In the genomic region with DNA sequence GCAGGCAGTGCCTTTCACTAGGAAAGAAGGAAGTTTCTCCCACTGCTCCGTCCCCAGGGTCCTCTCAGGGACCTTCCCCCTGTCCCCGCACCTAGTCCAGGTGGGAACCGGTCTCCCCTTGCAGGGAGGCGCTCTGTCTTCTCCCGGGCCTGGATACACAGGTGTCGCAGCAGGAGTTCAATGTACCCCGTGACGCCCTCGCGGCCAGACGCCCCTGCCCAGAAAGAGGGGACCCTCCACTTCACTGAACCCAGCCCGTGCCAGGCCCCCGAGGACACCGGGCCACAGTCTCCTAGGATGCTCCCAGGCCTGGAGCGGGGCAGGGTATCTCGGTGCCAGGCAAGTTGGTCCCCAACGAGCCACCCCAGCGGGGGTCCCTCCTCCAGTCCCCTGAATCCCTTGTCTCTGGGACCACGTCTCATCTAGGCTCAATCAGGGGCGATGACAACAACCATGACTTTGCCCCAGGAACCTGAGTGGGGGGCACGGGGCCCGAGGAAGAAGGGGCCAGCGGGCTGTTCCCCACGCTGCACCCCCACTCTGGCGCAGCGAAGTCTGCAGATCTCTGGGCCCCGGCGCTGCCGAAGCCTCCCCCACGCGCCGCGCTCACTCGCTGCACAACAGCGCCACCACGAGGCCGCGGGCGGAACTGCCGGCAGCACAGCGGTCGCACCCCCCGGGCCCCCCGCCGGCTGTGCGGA, we compare ENCODE assay signal across 8 cellular contexts.
A peak's percentile ranks its signal among the peaks of the same experiment; 100 is the strongest.
DNase-seq lines count a peak whose midpoint lies in the region; ATAC-seq, FAIRE-seq and TF ChIP-seq lines count a peak whose summit lies in the region.

No MANE protein-coding gene starts in this region.

- TF ChIP-seq CTCF in bronchial epithelial cell (IDR thresholded peaks at IDR 0.05; ENCODE audit: insufficient read depth, low read length, severe bottlenecking): peak; percentile 77

- no peaks in the 10 kb centered on the region for H3K36me3 ChIP-seq in bronchial epithelial cell (ENCODE audit: control insufficient read depth, insufficient read depth, low read length)

- ATAC-seq in GM21576 (IDR thresholded peaks at IDR 0.05; ENCODE audit: unreplicated experiment) (no peak), HG03571 (IDR thresholded peaks at IDR 0.05; ENCODE audit: unreplicated experiment) (no peak)

- no peak for TF ChIP-seq EP300 in Ishikawa (IDR thresholded peaks at IDR 0.05; ENCODE audit: borderline replicate concordance)

- no peak overlapping the region for H3K4me3 ChIP-seq in bronchial epithelial cell (ENCODE audit: low read depth, low read length)

- no peak for FAIRE-seq in bronchial epithelial cell (lab: Jason Lieb, UNC)

- peak; percentile 63 for TF ChIP-seq RAD21 in Ishikawa (IDR thresholded peaks at IDR 0.05; ENCODE audit: low read depth)

- H3K27me3 ChIP-seq in bronchial epithelial cell (ENCODE audit: control insufficient read depth, insufficient read depth, low read length): no peaks in the 10 kb centered on the region

- DNase-seq in COLO829 (ENCODE audit: low spot score): peak; percentile 78
- DNase-seq in activated CD4-positive, CD25-positive, alpha-beta regulatory T cell (lab: John Stamatoyannopoulos, UW): peak; percentile 28 to 48 (median 42)
- no peak for DNase-seq in bronchial epithelial cell (ENCODE audit: low read depth)
- peak; percentile 80 for DNase-seq in left kidney (ENCODE audit: low read depth, low spot score)
- peak; percentile 62 to 75 for DNase-seq in stimulated activated CD4-positive, alpha-beta T cell treated with anti-CD3 and anti-CD28 coated beads, Interleukin-4, amount 100 ng/mL, for 4 hours

TF ChIP-seq in Ishikawa, 13 proteins besides CTCF, POLR2A, EP300 and RAD21:
- TF ChIP-seq ZBTB7A (IDR thresholded peaks at IDR 0.05; ENCODE audit: low read depth) (no peak), MAX (IDR thresholded peaks at IDR 0.05) (no peak), CEBPB (IDR thresholded peaks at IDR 0.05) (no peak), NFIC (IDR thresholded peaks at IDR 0.05) (no peak), YY1 (IDR thresholded peaks at IDR 0.05; ENCODE audit: low read depth) (no peak), TAF1 (IDR thresholded peaks at IDR 0.05; ENCODE audit: low read depth) (no peak), TEAD4 (IDR thresholded peaks at IDR 0.05) (no peak), FOXM1 (IDR thresholded peaks at IDR 0.05; ENCODE audit: borderline replicate concordance, low read depth) (no peak), CREB1 (IDR thresholded peaks at IDR 0.05; ENCODE audit: low read depth) (no peak), REST (IDR thresholded peaks at IDR 0.05; ENCODE audit: low read depth) (no peak), TCF12 (IDR thresholded peaks at IDR 0.05; ENCODE audit: low read depth) (no peak), EGR1 (IDR thresholded peaks at IDR 0.05) (no peak)
